Comparison of ENCODE assay signal across 8 cellular contexts in the genomic region with DNA sequence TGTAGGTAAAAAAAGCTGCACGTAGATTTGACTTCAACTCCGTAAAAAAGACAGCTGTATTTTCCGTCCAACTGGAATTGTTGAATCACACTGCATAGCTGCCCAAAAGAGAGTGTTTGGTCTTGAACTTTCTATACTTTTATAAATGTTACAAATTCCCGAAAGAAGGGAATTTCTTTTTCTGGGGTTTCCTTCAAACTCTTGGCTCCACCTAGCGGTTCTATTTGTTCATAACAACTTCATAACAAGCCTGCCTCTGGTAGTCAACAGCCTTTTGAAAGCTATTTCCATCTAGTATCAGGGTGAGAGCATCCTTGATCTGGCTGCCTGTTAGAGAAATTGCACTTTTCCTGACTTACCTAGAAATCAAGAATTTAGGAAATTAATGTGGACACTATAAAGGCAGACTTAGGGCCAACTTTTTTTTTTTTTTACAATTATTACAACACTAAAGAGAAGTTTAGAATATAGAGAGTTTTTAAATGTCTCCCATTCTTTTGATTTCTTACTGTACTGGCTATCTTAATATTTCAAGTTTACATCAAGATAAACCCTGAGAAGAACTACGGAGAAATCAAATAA. TPM values are rescaled to one million over a fixed set of nuclear protein-coding genes. Genes with fewer than 3 reads are reported as not detected.
DNase-seq lines count a peak whose midpoint lies in the region; FAIRE-seq and TF ChIP-seq lines count a peak whose summit lies in the region.

No MANE protein-coding gene starts in this region.

- no peaks in the 10 kb centered on the region for H3K36me3 ChIP-seq in A673 (ENCODE audit: insufficient read depth, low read length, poor library complexity, severe bottlenecking)
- H3K36me3 ChIP-seq in neural progenitor cell = peaks cover 6% of the 10 kb centered on the region

- CTCF ChIA-PET in A673 (lab: Charles Lee) = interaction anchor here (0.8 to 2.4 kb wide), 6 partner anchors 65 to 535 kb away, joined by 3 to 13 read pairs (median 4); no protein-coding TSS in a partner anchor

- H3K27me3 ChIP-seq in A673 (replicated peaks; ENCODE audit: insufficient read depth, low read depth, low read length, poor library complexity) = no peaks in the 10 kb centered on the region
- H3K27me3 ChIP-seq in neural progenitor cell = no peaks in the 10 kb centered on the region

- DNase-seq in A673 (ENCODE audit: low spot score) (peak; percentile 76), GM03348 (ENCODE audit: low spot score) (peak; percentile 78), NCI-H1694 (lab: John Stamatoyannopoulos, UW) (peak; percentile 67), fibroblast of the aortic adventitia (ENCODE audit: low read depth) (peak; percentile 87), neural progenitor cell (ENCODE audit: low spot score) (peak; percentile 73), UCSD-AML1 (lab: John Stamatoyannopoulos, UW; ENCODE audit: unreplicated experiment) (no peak)
- no peak for DNase-seq in activated CD8-positive, alpha-beta memory T cell treated with anti-CD3 and anti-CD28 coated beads for 24 hours

- H4K20me1 ChIP-seq in neural progenitor cell (ENCODE audit: low read depth) = no peaks in the 10 kb centered on the region

- H3K4me1 Mint-ChIP-seq in neural progenitor cell = peaks cover 9% of the 10 kb centered on the region

- no peak overlapping the region for H3K27ac ChIP-seq in A673 (ENCODE audit: low read depth, low read length, poor library complexity, severe bottlenecking)
- no peak overlapping the region for H3K27ac ChIP-seq in neural progenitor cell

- H3K36me3 Mint-ChIP-seq in neural progenitor cell = peaks cover 20% of the 10 kb centered on the region

- no peak overlapping the region for H3K27ac Mint-ChIP-seq in neural progenitor cell

- H3K4me3 Mint-ChIP-seq in neural progenitor cell = no peak overlapping the region

- H3K27me3 Mint-ChIP-seq in neural progenitor cell (ENCODE audit: insufficient read depth, low read depth) = peaks cover 3% of the 10 kb centered on the region

- TF ChIP-seq CTCF in A673 (conservative IDR thresholded peaks at IDR 0.05; ENCODE audit: low read depth, low read length) (peak; percentile 76), fibroblast of the aortic adventitia (IDR thresholded peaks at IDR 0.05; ENCODE audit: insufficient read depth, low read length) (peak; percentile 65), neural progenitor cell (IDR thresholded peaks at IDR 0.05) (peak; percentile 87)

- H3K4me3 ChIP-seq in A673 (ENCODE audit: low read depth, low read length, poor library complexity, severe bottlenecking) (no peak overlapping the region), fibroblast of the aortic adventitia (ENCODE audit: low read depth, low read length) (no peak overlapping the region), neural progenitor cell (no peak overlapping the region)

- peak; percentile 90 for FAIRE-seq in TTC549 (lab: Jason Lieb, UNC)

- no peaks in the 10 kb centered on the region for H3K79me2 ChIP-seq in neural progenitor cell (ENCODE audit: low read depth)

- H3K9ac ChIP-seq in neural progenitor cell = no peak overlapping the region

- POLR2A ChIA-PET in A673 (lab: Charles Lee; ENCODE audit: low non-redundant PET) = no interaction called here

- no peak overlapping the region for H2AFZ ChIP-seq in neural progenitor cell (replicated peaks)

- BruUV-seq in A673 (replicated peaks; lab: Mats Ljungman, UMichigan) = no TSS peak

- H3K9me3 ChIP-seq in A673 (ENCODE audit: low read depth, low read length, poor library complexity, severe bottlenecking) (no peaks in the 10 kb centered on the region), neural progenitor cell (ENCODE audit: low read depth) (no peaks in the 10 kb centered on the region)

- H3K4me1 ChIP-seq in A673 (ENCODE audit: insufficient read depth, low read length, poor library complexity, severe bottlenecking) = no peaks in the 10 kb centered on the region
- peaks cover 3% of the 10 kb centered on the region for H3K4me1 ChIP-seq in neural progenitor cell

- intact Hi-C loops in A673 (cut with micrococcal nuclease; ENCODE audit: unreplicated experiment) = loop anchor here (1.0 to 10.0 kb wide), 5 partner anchors 68 to 533 kb away; no protein-coding TSS in a partner anchor

- H3F3A ChIP-seq in neural progenitor cell (ENCODE audit: low read depth) = peaks cover 15% of the 10 kb centered on the region

- no peak overlapping the region for H3K4me2 ChIP-seq in neural progenitor cell

- H3K9me3 Mint-ChIP-seq in neural progenitor cell = no peaks in the 10 kb centered on the region

RNA-seq across cellular contexts. Expression of gene TMEM185B, which starts 48.1 kb away (rescaled TPM):
- total RNA-seq in A673 (2021) (28.6 and 34.5 TPM in 2 replicates), fibroblast of the aortic adventitia (ENCODE audit: low replicate concordance) (29.6 and 41.7 TPM in 2 replicates), neural progenitor cell (ENCODE audit: low replicate concordance) (11.1 and 15.3 TPM in 2 replicates)

Comparison
In these comparisons a context has a peak if more than half of its experiments do, and no peak if none do; other contexts are left out.
1. DNase-seq: peak in A673 (single experiment), GM03348 (single experiment), NCI-H1694 (single experiment), fibroblast of the aortic adventitia (single experiment) and neural progenitor cell (single experiment); none in activated CD8-positive, alpha-beta memory T cell treated with anti-CD3 and anti-CD28 coated beads for 24 hours (single experiment) and UCSD-AML1 (single experiment).
2. Peak in every context shown above with its lines, with median percentiles within 50 percentile points of each other: CTCF ChIP-seq.